Comparison of ENCODE assay signal across 8 cellular contexts in the genomic region with DNA sequence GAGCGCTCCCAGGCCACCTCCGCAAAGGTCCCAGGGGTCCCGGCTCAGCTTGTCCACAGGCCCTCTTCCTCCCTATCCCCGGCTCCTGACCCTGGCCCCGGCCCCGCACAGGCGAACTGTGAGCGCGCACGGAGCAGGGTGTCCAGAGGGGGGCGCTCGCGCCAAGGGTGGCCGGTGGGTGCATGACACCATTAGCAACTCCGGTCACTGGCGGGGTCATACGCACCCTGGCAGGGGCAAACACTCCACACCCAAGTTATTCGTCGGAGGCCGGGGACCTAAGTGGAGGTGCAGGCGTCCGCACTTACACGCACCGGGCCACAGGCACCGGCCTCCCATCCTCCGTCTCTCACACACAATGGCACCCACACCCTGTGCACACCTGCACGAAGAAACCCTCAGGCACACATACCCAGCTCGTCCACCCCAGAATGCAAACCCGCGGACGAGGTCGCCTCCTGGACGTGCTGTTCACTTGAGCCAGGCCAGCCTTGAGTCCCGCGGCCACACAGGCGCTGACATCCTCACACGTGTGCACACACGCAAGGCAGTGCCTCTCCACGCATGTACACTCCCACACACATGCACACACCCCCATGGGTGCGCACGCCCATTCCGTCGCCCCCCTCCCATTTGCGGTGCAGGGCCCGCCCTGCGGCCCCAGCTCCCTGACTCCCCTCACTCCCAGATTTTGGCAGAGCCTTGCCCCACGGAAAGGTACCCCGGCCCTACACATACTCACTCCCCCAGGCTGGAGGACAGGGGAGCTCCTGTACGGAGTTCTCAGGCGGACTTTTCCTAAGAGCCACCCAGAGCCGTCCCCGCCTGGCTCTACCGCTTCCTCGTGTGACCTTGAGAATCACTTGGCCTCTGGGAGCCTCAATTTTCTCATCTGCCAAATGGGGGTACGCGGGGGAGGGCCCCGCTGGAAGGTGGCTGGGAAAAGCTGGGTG. TPM values are rescaled to one million over a fixed set of nuclear protein-coding genes. Genes with fewer than 3 reads are reported as not detected.
DNase-seq lines count a peak whose midpoint lies in the region; ATAC-seq and TF ChIP-seq lines count a peak whose summit lies in the region.

A gene (minus strand): TSS at position 552 of the 953 bp plus-strand sequence. CDS start 1,276 bp downstream, outside the sequence.

- CTCF ChIA-PET in naive thymus-derived CD4-positive, alpha-beta T cell (lab: Charles Lee) = interaction anchor here (0.6 to 18.4 kb wide), 17 partner anchors 9 to 549 kb away, joined by 3 to 305 read pairs (median 4); a partner anchor contains a TSS

- peak within 1 kb of the TSS; percentile 89 to 100 (median 98) for H3K4me3 Mint-ChIP-seq in naive thymus-derived CD4-positive, alpha-beta T cell
- peak within 1 kb of the TSS; percentile 88 to 94 for H3K4me3 Mint-ChIP-seq in stimulated activated naive B cell treated with anti-CD40 and anti-IgM and Interleukin-4, amounts not matched to agents 10 μg/mL and 1 μg/mL and 100 μg/mL, for 72 hours

- H3K4me3 ChIP-seq in esophagus (ENCODE audit: low read depth in 1 of 2, low read length in 2 of 2) = peak within 1 kb of the TSS; percentile 43 to 51
- H3K4me3 ChIP-seq in naive thymus-derived CD4-positive, alpha-beta T cell (ENCODE audit: low read length) = peak within 1 kb of the TSS; percentile 98

- intact Hi-C loops in naive thymus-derived CD4-positive, alpha-beta T cell (cut with micrococcal nuclease) = loop anchor here (1.0 to 10.0 kb wide), 15 partner anchors 20 to 379 kb away; a partner anchor contains a TSS

- H3K36me3 Mint-ChIP-seq in naive thymus-derived CD4-positive, alpha-beta T cell = peaks cover 4 to 18% (median 11%) of the 10 kb centered on the region in 5 donors
- peaks cover 5 to 8% of the 10 kb centered on the region in 2 donors for H3K36me3 Mint-ChIP-seq in stimulated activated naive B cell treated with anti-CD40 and anti-IgM and Interleukin-4, amounts not matched to agents 10 μg/mL and 1 μg/mL and 100 μg/mL, for 72 hours

- DNase-seq in NCI-H748 treated with DMSO at 0.1 percent for 48 hours (lab: John Stamatoyannopoulos, UW) (peak; percentile 27), activated T-cell treated with anti-CD3 and anti-CD28 coated beads for 24 hours (ENCODE audit: low read depth) (peak; percentile 61), kidney glomerular epithelial cell (lab: John Stamatoyannopoulos, UW) (no peak)
- DNase-seq in naive thymus-derived CD4-positive, alpha-beta T cell = peak; percentile 87 to 94 (median 92)
- DNase-seq in stimulated activated naive B cell treated with anti-CD40 and anti-IgM and Interleukin-4, amounts not matched to agents 10 μg/mL and 1 μg/mL and 100 μg/mL, for 72 hours = peak; percentile 68

- WGBS in esophagus, 2 donors = 1% methylated on average over 44 to 57 of the region's 57 CpGs

- H3K9me3 Mint-ChIP-seq in naive thymus-derived CD4-positive, alpha-beta T cell = peaks cover 0 to 5% (median 0%) of the 10 kb centered on the region in 11 donors
- no peaks in the 10 kb centered on the region for H3K9me3 Mint-ChIP-seq in stimulated activated naive B cell treated with anti-CD40 and anti-IgM and Interleukin-4, amounts not matched to agents 10 μg/mL and 1 μg/mL and 100 μg/mL, for 72 hours

- peaks cover 0 to 12% of the 10 kb centered on the region in 2 donors for H3K4me1 ChIP-seq in esophagus (ENCODE audit: control insufficient read depth in 2 of 2, insufficient read depth in 2 of 2, low read length in 1 of 2)
- H3K4me1 ChIP-seq in naive thymus-derived CD4-positive, alpha-beta T cell (ENCODE audit: control insufficient read depth in 2 of 2, insufficient read depth in 2 of 2, low read length in 2 of 2) = peaks cover 9 to 16% of the 10 kb centered on the region in 2 donors

- H3K27me3 ChIP-seq in esophagus (ENCODE audit: control insufficient read depth in 1 of 2, insufficient read depth in 2 of 2, low read length in 2 of 2) = no peaks in the 10 kb centered on the region
- H3K27me3 ChIP-seq in naive thymus-derived CD4-positive, alpha-beta T cell (ENCODE audit: control insufficient read depth in 2 of 2, insufficient read depth in 2 of 2, low read length in 2 of 2) = no peaks in the 10 kb centered on the region

- H3K27me3 Mint-ChIP-seq in naive thymus-derived CD4-positive, alpha-beta T cell = no peaks in the 10 kb centered on the region
- H3K27me3 Mint-ChIP-seq in stimulated activated naive B cell treated with anti-CD40 and anti-IgM and Interleukin-4, amounts not matched to agents 10 μg/mL and 1 μg/mL and 100 μg/mL, for 72 hours = no peaks in the 10 kb centered on the region

- POLR2A ChIA-PET in naive thymus-derived CD4-positive, alpha-beta T cell (lab: Charles Lee) = interaction anchor here (0.6 to 39.7 kb wide), 37 partner anchors 7 to 1903 kb away, joined by 3 to 1956 read pairs (median 6); a partner anchor contains a TSS

- no peaks in the 10 kb centered on the region for H3K36me3 ChIP-seq in esophagus (ENCODE audit: control insufficient read depth in 2 of 2, insufficient read depth in 2 of 2, low read length in 1 of 2)
- peaks cover 7 to 48% (median 8%) of the 10 kb centered on the region in 3 experiments for H3K36me3 ChIP-seq in naive thymus-derived CD4-positive, alpha-beta T cell (ENCODE audit: control insufficient read depth in 2 of 3, insufficient read depth in 3 of 3, low read length in 3 of 3)

- peaks cover 18 to 49% (median 39%) of the 10 kb centered on the region in 7 donors for H3K4me1 Mint-ChIP-seq in naive thymus-derived CD4-positive, alpha-beta T cell
- H3K4me1 Mint-ChIP-seq in stimulated activated naive B cell treated with anti-CD40 and anti-IgM and Interleukin-4, amounts not matched to agents 10 μg/mL and 1 μg/mL and 100 μg/mL, for 72 hours = peaks cover 40 to 61% of the 10 kb centered on the region in 2 donors

- no peaks in the 10 kb centered on the region for H3K9me3 ChIP-seq in esophagus (ENCODE audit: control insufficient read depth in 2 of 2, insufficient read depth in 1 of 2, low read depth in 1 of 2, low read length in 1 of 2)
- H3K9me3 ChIP-seq in naive thymus-derived CD4-positive, alpha-beta T cell (ENCODE audit: control insufficient read depth in 2 of 3, low read length in 3 of 3) = no peaks in the 10 kb centered on the region

- peak within 1 kb of the TSS; percentile 77 to 80 for H3K27ac ChIP-seq in esophagus (ENCODE audit: low read depth in 2 of 2, low read length in 1 of 2)
- peak within 1 kb of the TSS; percentile 97 for H3K27ac ChIP-seq in naive thymus-derived CD4-positive, alpha-beta T cell (ENCODE audit: low read depth, low read length)

- peak; percentile 72 for TF ChIP-seq CTCF in GM12873 (IDR thresholded peaks at IDR 0.05; ENCODE audit: insufficient read depth, low read depth, low read length, missing control alignments)

- peak within 1 kb of the TSS; percentile 94 to 100 (median 99) for H3K27ac Mint-ChIP-seq in naive thymus-derived CD4-positive, alpha-beta T cell
- peak within 1 kb of the TSS; percentile 93 for H3K27ac Mint-ChIP-seq in stimulated activated naive B cell treated with anti-CD40 and anti-IgM and Interleukin-4, amounts not matched to agents 10 μg/mL and 1 μg/mL and 100 μg/mL, for 72 hours

- peak; percentile 70 for ATAC-seq in naive thymus-derived CD4-positive, alpha-beta T cell
- peak; percentile 48 to 56 for ATAC-seq in stimulated activated naive B cell treated with anti-CD40 and anti-IgM and Interleukin-4, amounts not matched to agents 10 μg/mL and 1 μg/mL and 100 μg/mL, for 72 hours (replicated peaks)
- ATAC-seq in HG02623 (IDR thresholded peaks at IDR 0.05; ENCODE audit: unreplicated experiment) = no peak

RNA-seq across cellular contexts. Expression of the gene that starts here (rescaled TPM):
- 10 to 100 TPM in 1 of 2 donors, 1 to 10 TPM in 1; 7.9 to 13.0 TPM for polyA plus RNA-seq in esophagus
- 100 to 1,000 TPM; 211 to 697 (median 654) TPM for total RNA-seq in naive thymus-derived CD4-positive, alpha-beta T cell
- polyA plus RNA-seq in naive thymus-derived CD4-positive, alpha-beta T cell = 100 to 1,000 TPM; 197 to 312 TPM

Comparison
In these comparisons a context has a peak if more than half of its experiments do, and no peak if none do; other contexts are left out.
1. RNA of the gene that starts here (polyA plus RNA-seq): 197 to 312 TPM in naive thymus-derived CD4-positive, alpha-beta T cell; 7.9 to 13.0 TPM in esophagus; every median in the first group is over 10 times any median in the second.